In the genomic region with DNA sequence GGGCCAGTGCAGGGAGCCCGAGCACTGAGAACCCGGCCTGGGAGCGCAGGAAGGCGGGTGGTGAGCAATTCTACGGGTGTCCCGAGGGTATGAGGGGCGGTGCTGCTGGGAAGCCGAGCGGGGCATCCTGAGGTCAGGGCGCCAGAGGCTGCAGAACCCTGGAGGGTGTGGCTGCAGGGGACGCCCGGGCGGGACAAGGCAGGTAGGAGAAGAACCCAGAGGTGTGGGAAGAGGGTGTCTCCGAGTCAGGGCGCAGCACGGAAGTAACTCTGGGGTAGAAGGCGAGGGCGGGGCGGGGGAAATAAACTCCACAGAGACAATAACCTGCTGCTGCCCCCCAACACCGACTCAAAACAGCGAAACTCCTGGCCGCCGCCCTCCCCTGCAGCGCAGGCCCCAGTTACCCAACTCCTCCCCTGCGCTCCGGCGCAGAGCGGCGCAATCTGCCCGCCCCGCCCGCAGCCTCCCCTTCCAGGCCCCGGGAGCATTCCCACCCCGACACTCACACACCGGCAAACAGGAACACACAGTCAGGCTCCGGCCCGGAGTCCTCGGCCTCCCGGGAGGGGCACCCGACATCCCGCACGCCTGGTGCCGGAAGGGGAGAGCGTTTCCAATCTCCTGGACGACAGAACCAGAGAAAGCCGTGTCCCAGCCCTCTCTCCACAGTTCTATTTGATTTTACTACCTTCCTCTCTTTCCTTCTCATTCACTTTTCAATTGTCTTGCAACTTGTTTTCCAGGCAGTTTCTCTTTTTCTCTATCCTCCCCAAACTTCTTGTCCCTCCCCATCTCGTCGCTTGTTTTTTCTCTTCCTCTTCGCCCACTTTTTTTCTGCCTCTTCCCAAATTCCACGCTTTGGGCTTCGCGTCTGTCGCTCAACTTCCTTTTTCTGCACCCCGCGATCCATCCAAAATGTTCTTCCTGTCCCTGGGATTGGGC, we compare ENCODE assay signal across 1 cellular context.
A peak's percentile ranks its signal among the peaks of the same experiment; 100 is the strongest.
TF ChIP-seq lines count a peak whose summit lies in the region.

No MANE protein-coding gene starts in this region.

TF ChIP-seq in K562, 482 proteins besides CTCF, POLR2A, EP300 and RAD21:
- TF ChIP-seq JUNB (CRISPR knock-in tag; conservative IDR thresholded peaks at IDR 0.05) (no peak), CEBPG (CRISPR knock-in tag; IDR thresholded peaks at IDR 0.05) (no peak), CEBPG (tag; conservative IDR thresholded peaks at IDR 0.05 in 1 of 2, IDR thresholded peaks at IDR 0.05 in 1 of 2) (no peak), NR1H2 (CRISPR knock-in tag; IDR thresholded peaks at IDR 0.05) (no peak), EZH2 (IDR thresholded peaks at IDR 0.05; ENCODE audit: borderline replicate concordance, low read depth, low read length) (peak; percentile 61; the same call in 1 of the 2 replicates)
- TF ChIP-seq, protein P1, sequence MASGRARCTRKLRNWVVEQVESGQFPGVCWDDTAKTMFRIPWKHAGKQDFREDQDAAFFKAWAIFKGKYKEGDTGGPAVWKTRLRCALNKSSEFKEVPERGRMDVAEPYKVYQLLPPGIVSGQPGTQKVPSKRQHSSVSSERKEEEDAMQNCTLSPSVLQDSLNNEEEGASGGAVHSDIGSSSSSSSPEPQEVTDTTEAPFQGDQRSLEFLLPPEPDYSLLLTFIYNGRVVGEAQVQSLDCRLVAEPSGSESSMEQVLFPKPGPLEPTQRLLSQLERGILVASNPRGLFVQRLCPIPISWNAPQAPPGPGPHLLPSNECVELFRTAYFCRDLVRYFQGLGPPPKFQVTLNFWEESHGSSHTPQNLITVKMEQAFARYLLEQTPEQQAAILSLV (tag; IDR thresholded peaks at IDR 0.05): no peak
- TF ChIP-seq, protein P2, sequence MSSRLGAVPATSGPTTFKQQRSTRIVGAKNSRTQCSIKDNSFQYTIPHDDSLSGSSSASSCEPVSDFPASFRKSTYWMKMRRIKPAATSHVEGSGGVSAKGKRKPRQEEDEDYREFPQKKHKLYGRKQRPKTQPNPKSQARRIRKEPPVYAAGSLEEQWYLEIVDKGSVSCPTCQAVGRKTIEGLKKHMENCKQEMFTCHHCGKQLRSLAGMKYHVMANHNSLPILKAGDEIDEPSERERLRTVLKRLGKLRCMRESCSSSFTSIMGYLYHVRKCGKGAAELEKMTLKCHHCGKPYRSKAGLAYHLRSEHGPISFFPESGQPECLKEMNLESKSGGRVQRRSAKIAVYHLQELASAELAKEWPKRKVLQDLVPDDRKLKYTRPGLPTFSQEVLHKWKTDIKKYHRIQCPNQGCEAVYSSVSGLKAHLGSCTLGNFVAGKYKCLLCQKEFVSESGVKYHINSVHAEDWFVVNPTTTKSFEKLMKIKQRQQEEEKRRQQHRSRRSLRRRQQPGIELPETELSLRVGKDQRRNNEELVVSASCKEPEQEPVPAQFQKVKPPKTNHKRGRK (tag; IDR thresholded peaks at IDR 0.05): 0 out of 2 replicates have a peak, but pooled peaks have one; percentile 44
